9 cellular contexts compared by ENCODE assay signal in the genomic region with DNA sequence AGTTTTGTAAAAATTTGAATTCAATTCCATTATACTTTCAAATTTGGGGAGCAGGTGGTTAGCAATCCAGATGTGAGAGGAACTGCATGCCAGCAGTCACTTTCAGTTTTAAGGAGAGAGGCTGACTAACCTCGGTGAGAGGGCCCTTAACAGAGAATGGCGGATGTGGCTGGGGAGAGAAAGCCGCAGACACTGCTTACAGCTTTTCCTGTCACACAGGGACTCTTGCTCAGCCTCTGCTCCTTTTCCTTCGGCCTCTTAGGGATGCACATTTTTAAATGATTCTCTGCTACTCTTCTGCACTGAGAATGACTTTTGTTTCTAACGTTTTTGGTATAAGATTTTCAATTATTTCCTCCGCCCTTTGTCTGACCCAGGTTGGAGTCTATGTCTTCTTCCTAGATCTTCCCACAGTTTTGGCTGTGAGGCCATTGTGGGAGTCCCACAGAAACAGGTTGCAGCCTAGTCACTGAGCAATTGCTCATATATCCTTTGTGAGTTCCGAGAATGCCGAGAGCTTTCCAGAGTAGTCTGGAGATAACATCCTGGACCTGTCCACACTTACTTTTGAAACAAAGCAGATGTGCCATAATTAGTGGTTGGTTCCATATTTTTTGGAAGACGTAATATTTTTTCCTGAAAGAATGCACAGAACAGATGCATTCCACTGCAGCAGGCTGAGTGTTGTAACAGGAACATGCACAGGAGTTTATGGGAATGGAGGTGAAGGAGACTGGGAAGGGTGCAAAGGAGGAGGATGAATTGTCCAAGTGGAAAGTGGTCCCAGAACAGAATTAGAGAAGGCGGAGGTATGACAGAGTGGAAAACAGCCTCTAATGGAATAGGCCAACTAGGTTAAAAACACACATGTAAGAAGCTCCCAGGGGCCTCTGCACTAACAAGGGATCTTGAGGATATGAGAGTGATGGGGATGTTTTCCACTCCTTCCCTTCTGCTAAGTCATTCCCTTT.
A peak's percentile ranks its signal among the peaks of the same experiment; 100 is the strongest.
DNase-seq lines count a peak whose midpoint lies in the region; ATAC-seq, FAIRE-seq and TF ChIP-seq lines count a peak whose summit lies in the region.
"Had no signal": no experiment of that assay in that cellular context is flagged by ENCODE, and none has a peak within 500 bp of the region (broad histone marks: within the 10 kb centered on the region; RNA-seq: fewer than 3 reads in every experiment).

No MANE protein-coding gene starts in this region.

- H3K4ac ChIP-seq in mesendoderm (ENCODE audit: low read depth, low read length) = no peak overlapping the region

- no peak overlapping the region for H3K56ac ChIP-seq in mesendoderm (ENCODE audit: low read length)

- no peaks in the 10 kb centered on the region for H3K27me3 ChIP-seq in mesendoderm (ENCODE audit: insufficient read depth, low read length, poor library complexity)

- no peak overlapping the region for H4K8ac ChIP-seq in mesendoderm (ENCODE audit: low read depth, low read length)

- no peak overlapping the region for H2BK15ac ChIP-seq in mesendoderm (replicated peaks; ENCODE audit: low read depth)

- no peak overlapping the region for H4K5ac ChIP-seq in mesendoderm (ENCODE audit: low read length)

- H3K36me3 ChIP-seq in mesendoderm (ENCODE audit: control insufficient read depth, insufficient read depth, low read length) = no peaks in the 10 kb centered on the region

- FAIRE-seq in urothelium cell line (lab: Jason Lieb, UNC) = no peak

- H3K27ac ChIP-seq in mesendoderm (ENCODE audit: low read depth, low read length) = no peak overlapping the region

- no peak overlapping the region for H2BK5ac ChIP-seq in mesendoderm (ENCODE audit: low read length)

- no CpG with 5 or more reads among the region's 10 CpGs for WGBS in mesendoderm (ENCODE audit: extremely low coverage, insufficient coverage, low lambda C conversion rate)

- no peak overlapping the region for H3K23ac ChIP-seq in mesendoderm (ENCODE audit: low read length)

- no peak overlapping the region for H2BK120ac ChIP-seq in mesendoderm (ENCODE audit: low read depth, low read length)

- no peaks in the 10 kb centered on the region for H3K79me2 ChIP-seq in mesendoderm (ENCODE audit: control insufficient read depth, insufficient read depth, low read length)

- TF ChIP-seq CTCF in omental fat pad (IDR thresholded peaks at IDR 0.05) = no peak

- H3K4me1 ChIP-seq in mesendoderm (ENCODE audit: control insufficient read depth, low read depth, low read length) = no peaks in the 10 kb centered on the region

- no peaks in the 10 kb centered on the region for H3K79me1 ChIP-seq in mesendoderm (ENCODE audit: low read length)

- no peak overlapping the region for H3K4me3 ChIP-seq in mesendoderm (ENCODE audit: low read length)

- H3K9ac ChIP-seq in mesendoderm (ENCODE audit: low read length) = no peak overlapping the region

- peak; percentile 92 for ATAC-seq in GM18519 (IDR thresholded peaks at IDR 0.05; ENCODE audit: low FRiP score, unreplicated experiment)
- peak; percentile 99 for ATAC-seq in HG02852 (IDR thresholded peaks at IDR 0.05; ENCODE audit: unreplicated experiment)
- peak; percentile 82 for ATAC-seq in omental fat pad (ENCODE audit: low FRiP score)

- DNase-seq in SW480 (ENCODE audit: low spot score) (peak; percentile 2), amniotic epithelial cell (ENCODE audit: low read depth) (peak; percentile 99), omental fat pad (ENCODE audit: low spot score) (no peak), urothelium cell line (ENCODE audit: low spot score) (peak; percentile 65), NCI-H2029 (lab: John Stamatoyannopoulos, UW) (no peak), mesendoderm (no peak)
- DNase-seq: activated B cell treated with CpG ODN at 0.5 μM for 24 hours had no signal

- no peak overlapping the region for H2AK5ac ChIP-seq in mesendoderm (ENCODE audit: low read length)

- no peak overlapping the region for H3K18ac ChIP-seq in mesendoderm (ENCODE audit: low read length)

- H3K4me2 ChIP-seq in mesendoderm (ENCODE audit: low read length) = no peak overlapping the region

Comparison
In these comparisons a context has a peak if more than half of its experiments do, and no peak if none do; other contexts are left out.
1. DNase-seq: peak in SW480 (single experiment), amniotic epithelial cell (single experiment) and urothelium cell line (single experiment); none in omental fat pad (single experiment), NCI-H2029 (single experiment) and mesendoderm (single experiment).
2. Peak in every context shown above with its lines, with median percentiles within 50 percentile points of each other: ATAC-seq.